ENCODE assay signal across 2 cellular contexts in the genomic region with DNA sequence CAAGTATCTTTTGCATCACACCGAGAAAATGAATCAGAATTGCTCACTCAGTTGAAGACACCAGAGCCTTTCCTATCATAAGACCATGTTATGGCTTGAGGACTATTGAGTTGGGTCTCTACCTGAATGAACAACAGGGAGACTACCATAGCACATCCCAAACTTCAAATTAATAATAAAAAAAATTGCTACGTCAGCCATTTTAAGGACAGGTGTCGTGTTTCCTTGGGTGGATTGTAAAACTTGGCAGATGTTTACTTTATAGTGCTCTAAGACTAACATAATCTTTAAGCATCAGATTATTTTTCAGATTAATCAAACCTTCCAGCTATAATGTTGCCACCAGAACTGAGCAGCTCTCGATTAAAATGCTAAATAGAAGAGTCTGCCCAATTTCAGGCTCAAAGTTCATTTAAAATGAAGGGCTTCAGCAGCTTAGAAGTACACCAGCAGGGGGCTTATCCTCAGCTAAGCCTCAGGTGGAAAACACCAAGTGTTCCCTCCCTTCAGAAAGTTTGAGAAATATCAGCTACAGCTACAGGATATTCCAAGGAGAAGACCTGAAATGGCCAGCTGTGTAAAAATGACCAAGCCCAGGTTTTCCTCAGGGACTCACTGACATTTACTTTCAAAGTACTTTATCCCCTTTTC.
TF ChIP-seq lines count a peak whose summit lies in the region.

No MANE protein-coding gene starts in this region.

TF ChIP-seq in WTC11, 78 proteins besides CTCF, POLR2A, EP300 and RAD21 (continued from another document):
- TF ChIP-seq, protein P1, sequence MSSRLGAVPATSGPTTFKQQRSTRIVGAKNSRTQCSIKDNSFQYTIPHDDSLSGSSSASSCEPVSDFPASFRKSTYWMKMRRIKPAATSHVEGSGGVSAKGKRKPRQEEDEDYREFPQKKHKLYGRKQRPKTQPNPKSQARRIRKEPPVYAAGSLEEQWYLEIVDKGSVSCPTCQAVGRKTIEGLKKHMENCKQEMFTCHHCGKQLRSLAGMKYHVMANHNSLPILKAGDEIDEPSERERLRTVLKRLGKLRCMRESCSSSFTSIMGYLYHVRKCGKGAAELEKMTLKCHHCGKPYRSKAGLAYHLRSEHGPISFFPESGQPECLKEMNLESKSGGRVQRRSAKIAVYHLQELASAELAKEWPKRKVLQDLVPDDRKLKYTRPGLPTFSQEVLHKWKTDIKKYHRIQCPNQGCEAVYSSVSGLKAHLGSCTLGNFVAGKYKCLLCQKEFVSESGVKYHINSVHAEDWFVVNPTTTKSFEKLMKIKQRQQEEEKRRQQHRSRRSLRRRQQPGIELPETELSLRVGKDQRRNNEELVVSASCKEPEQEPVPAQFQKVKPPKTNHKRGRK (CRISPR knock-in tag; IDR thresholded peaks at IDR 0.05; ENCODE audit: borderline replicate concordance), result no peak
- TF ChIP-seq TP53 (CRISPR knock-in tag; IDR thresholded peaks at IDR 0.05) (no peak), TEAD4 (CRISPR knock-in tag; IDR thresholded peaks at IDR 0.05) (no peak), EMX1 (CRISPR knock-in tag; IDR thresholded peaks at IDR 0.05) (no peak), ZNF263 (CRISPR knock-in tag; IDR thresholded peaks at IDR 0.05; ENCODE audit: low read depth) (no peak), NFATC4 (CRISPR knock-in tag; IDR thresholded peaks at IDR 0.05) (no peak), KAT7 (CRISPR knock-in tag; IDR thresholded peaks at IDR 0.05; ENCODE audit: borderline replicate concordance) (no peak), ZNF423 (CRISPR knock-in tag; IDR thresholded peaks at IDR 0.05) (no peak), JUN (CRISPR knock-in tag; IDR thresholded peaks at IDR 0.05) (no peak), JAZF1 (CRISPR knock-in tag; IDR thresholded peaks at IDR 0.05) (no peak), TEAD1 (CRISPR knock-in tag; IDR thresholded peaks at IDR 0.05) (no peak)
- TF ChIP-seq, protein P2, sequence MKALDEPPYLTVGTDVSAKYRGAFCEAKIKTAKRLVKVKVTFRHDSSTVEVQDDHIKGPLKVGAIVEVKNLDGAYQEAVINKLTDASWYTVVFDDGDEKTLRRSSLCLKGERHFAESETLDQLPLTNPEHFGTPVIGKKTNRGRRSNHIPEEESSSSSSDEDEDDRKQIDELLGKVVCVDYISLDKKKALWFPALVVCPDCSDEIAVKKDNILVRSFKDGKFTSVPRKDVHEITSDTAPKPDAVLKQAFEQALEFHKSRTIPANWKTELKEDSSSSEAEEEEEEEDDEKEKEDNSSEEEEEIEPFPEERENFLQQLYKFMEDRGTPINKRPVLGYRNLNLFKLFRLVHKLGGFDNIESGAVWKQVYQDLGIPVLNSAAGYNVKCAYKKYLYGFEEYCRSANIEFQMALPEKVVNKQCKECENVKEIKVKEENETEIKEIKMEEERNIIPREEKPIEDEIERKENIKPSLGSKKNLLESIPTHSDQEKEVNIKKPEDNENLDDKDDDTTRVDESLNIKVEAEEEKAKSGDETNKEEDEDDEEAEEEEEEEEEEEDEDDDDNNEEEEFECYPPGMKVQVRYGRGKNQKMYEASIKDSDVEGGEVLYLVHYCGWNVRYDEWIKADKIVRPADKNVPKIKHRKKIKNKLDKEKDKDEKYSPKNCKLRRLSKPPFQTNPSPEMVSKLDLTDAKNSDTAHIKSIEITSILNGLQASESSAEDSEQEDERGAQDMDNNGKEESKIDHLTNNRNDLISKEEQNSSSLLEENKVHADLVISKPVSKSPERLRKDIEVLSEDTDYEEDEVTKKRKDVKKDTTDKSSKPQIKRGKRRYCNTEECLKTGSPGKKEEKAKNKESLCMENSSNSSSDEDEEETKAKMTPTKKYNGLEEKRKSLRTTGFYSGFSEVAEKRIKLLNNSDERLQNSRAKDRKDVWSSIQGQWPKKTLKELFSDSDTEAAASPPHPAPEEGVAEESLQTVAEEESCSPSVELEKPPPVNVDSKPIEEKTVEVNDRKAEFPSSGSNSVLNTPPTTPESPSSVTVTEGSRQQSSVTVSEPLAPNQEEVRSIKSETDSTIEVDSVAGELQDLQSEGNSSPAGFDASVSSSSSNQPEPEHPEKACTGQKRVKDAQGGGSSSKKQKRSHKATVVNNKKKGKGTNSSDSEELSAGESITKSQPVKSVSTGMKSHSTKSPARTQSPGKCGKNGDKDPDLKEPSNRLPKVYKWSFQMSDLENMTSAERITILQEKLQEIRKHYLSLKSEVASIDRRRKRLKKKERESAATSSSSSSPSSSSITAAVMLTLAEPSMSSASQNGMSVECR (CRISPR knock-in tag; IDR thresholded peaks at IDR 0.05; ENCODE audit: borderline replicate concordance), result no peak
- TF ChIP-seq, protein P3, sequence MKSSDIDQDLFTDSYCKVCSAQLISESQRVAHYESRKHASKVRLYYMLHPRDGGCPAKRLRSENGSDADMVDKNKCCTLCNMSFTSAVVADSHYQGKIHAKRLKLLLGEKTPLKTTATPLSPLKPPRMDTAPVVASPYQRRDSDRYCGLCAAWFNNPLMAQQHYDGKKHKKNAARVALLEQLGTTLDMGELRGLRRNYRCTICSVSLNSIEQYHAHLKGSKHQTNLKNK (CRISPR knock-in tag; IDR thresholded peaks at IDR 0.05), result no peak
- TF ChIP-seq, protein P4, sequence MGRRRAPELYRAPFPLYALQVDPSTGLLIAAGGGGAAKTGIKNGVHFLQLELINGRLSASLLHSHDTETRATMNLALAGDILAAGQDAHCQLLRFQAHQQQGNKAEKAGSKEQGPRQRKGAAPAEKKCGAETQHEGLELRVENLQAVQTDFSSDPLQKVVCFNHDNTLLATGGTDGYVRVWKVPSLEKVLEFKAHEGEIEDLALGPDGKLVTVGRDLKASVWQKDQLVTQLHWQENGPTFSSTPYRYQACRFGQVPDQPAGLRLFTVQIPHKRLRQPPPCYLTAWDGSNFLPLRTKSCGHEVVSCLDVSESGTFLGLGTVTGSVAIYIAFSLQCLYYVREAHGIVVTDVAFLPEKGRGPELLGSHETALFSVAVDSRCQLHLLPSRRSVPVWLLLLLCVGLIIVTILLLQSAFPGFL (CRISPR knock-in tag; IDR thresholded peaks at IDR 0.05; ENCODE audit: borderline replicate concordance), result no peak
- TF ChIP-seq, protein P5, sequence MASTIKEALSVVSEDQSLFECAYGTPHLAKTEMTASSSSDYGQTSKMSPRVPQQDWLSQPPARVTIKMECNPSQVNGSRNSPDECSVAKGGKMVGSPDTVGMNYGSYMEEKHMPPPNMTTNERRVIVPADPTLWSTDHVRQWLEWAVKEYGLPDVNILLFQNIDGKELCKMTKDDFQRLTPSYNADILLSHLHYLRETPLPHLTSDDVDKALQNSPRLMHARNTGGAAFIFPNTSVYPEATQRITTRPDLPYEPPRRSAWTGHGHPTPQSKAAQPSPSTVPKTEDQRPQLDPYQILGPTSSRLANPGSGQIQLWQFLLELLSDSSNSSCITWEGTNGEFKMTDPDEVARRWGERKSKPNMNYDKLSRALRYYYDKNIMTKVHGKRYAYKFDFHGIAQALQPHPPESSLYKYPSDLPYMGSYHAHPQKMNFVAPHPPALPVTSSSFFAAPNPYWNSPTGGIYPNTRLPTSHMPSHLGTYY (CRISPR knock-in tag; IDR thresholded peaks at IDR 0.05), result no peak

TF ChIP-seq in SK-N-SH, 30 proteins besides CTCF, POLR2A, EP300 and RAD21 (continued from another document):
- TF ChIP-seq, protein P6, sequence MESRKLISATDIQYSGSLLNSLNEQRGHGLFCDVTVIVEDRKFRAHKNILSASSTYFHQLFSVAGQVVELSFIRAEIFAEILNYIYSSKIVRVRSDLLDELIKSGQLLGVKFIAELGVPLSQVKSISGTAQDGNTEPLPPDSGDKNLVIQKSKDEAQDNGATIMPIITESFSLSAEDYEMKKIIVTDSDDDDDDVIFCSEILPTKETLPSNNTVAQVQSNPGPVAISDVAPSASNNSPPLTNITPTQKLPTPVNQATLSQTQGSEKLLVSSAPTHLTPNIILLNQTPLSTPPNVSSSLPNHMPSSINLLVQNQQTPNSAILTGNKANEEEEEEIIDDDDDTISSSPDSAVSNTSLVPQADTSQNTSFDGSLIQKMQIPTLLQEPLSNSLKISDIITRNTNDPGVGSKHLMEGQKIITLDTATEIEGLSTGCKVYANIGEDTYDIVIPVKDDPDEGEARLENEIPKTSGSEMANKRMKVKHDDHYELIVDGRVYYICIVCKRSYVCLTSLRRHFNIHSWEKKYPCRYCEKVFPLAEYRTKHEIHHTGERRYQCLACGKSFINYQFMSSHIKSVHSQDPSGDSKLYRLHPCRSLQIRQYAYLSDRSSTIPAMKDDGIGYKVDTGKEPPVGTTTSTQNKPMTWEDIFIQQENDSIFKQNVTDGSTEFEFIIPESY (IDR thresholded peaks at IDR 0.05; ENCODE audit: borderline replicate concordance, low read depth), result no peak
- TF ChIP-seq MXI1 (IDR thresholded peaks at IDR 0.05; ENCODE audit: low read depth, low read length) (no peak), RXRA (IDR thresholded peaks at IDR 0.05; ENCODE audit: borderline replicate concordance, low read depth) (no peak), ELF1 (IDR thresholded peaks at IDR 0.05) (no peak), CHD2 (IDR thresholded peaks at IDR 0.05; ENCODE audit: low read length, partially characterized antibody) (no peak), EZH2phosphoT487 (IDR thresholded peaks at IDR 0.05; ENCODE audit: borderline replicate concordance, low read depth) (no peak)
- TF ChIP-seq, protein P7, sequence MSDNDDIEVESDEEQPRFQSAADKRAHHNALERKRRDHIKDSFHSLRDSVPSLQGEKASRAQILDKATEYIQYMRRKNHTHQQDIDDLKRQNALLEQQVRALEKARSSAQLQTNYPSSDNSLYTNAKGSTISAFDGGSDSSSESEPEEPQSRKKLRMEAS (IDR thresholded peaks at IDR 0.05; ENCODE audit: low read depth), result no peak
- TF ChIP-seq, protein P8, sequence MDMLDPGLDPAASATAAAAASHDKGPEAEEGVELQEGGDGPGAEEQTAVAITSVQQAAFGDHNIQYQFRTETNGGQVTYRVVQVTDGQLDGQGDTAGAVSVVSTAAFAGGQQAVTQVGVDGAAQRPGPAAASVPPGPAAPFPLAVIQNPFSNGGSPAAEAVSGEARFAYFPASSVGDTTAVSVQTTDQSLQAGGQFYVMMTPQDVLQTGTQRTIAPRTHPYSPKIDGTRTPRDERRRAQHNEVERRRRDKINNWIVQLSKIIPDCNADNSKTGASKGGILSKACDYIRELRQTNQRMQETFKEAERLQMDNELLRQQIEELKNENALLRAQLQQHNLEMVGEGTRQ (IDR thresholded peaks at IDR 0.05; ENCODE audit: borderline replicate concordance, low read depth, low read length), result no peak
- TF ChIP-seq, protein P9, sequence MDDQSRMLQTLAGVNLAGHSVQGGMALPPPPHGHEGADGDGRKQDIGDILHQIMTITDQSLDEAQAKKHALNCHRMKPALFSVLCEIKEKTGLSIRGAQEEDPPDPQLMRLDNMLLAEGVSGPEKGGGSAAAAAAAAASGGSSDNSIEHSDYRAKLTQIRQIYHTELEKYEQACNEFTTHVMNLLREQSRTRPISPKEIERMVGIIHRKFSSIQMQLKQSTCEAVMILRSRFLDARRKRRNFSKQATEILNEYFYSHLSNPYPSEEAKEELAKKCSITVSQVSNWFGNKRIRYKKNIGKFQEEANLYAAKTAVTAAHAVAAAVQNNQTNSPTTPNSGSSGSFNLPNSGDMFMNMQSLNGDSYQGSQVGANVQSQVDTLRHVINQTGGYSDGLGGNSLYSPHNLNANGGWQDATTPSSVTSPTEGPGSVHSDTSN (IDR thresholded peaks at IDR 0.05), result no peak
TF ChIP-seq in SK-N-SH: peak in this region for 0.
